Comparison of ENCODE assay signal across 9 cellular contexts in genomic region chr2:42809131-42809875, GRCh38. TPM values are rescaled to one million over a fixed set of nuclear protein-coding genes. Genes with fewer than 3 reads are reported as not detected.
DNase-seq lines count a peak whose midpoint lies in the region; ATAC-seq and TF ChIP-seq lines count a peak whose summit lies in the region.
"Had no signal": no experiment of that assay in that cellular context is flagged by ENCODE, and none has a peak within 500 bp of the region (broad histone marks: within the 10 kb centered on the region; RNA-seq: fewer than 3 reads in every experiment).

No MANE protein-coding gene starts in this region.

- H3K9me3 Mint-ChIP-seq in stimulated activated naive CD8-positive, alpha-beta T cell treated with anti-CD3 and anti-CD28 coated beads, Interleukin-15, Interleukin-2, amounts not matched to agents 100 ng/mL and 50 ng/mL, for 24 hours: no peaks in the 10 kb centered on the region
- no peaks in the 10 kb centered on the region for H3K9me3 Mint-ChIP-seq in endothelial cell (ENCODE audit: unreplicated experiment)

- H3K27me3 Mint-ChIP-seq in stimulated activated naive CD8-positive, alpha-beta T cell treated with anti-CD3 and anti-CD28 coated beads, Interleukin-15, Interleukin-2, amounts not matched to agents 100 ng/mL and 50 ng/mL, for 24 hours: peaks cover 3% of the 10 kb centered on the region
- peaks cover 18% of the 10 kb centered on the region for H3K27me3 Mint-ChIP-seq in endothelial cell (ENCODE audit: unreplicated experiment)

- no peak for TF ChIP-seq CTCF in endothelial cell (IDR thresholded peaks at IDR 0.05; ENCODE audit: unreplicated experiment)

- no peaks in the 10 kb centered on the region for H3K36me3 ChIP-seq in SJCRH30
- no peaks in the 10 kb centered on the region for H3K36me3 ChIP-seq in neuron (ENCODE audit: insufficient read depth, low read length)

- ATAC-seq in stimulated activated naive CD8-positive, alpha-beta T cell treated with anti-CD3 and anti-CD28 coated beads, Interleukin-15, Interleukin-2, amounts not matched to agents 100 U/mL and 50 U/mL, for 24 hours: no peak
- ATAC-seq in HG02973 (IDR thresholded peaks at IDR 0.05; ENCODE audit: unreplicated experiment): no peak

- H3K27ac Mint-ChIP-seq in stimulated activated naive CD8-positive, alpha-beta T cell treated with anti-CD3 and anti-CD28 coated beads, Interleukin-15, Interleukin-2, amounts not matched to agents 100 ng/mL and 50 ng/mL, for 24 hours: peak overlapping the region; percentile 73
- H3K27ac Mint-ChIP-seq in endothelial cell (ENCODE audit: unreplicated experiment): peak overlapping the region; percentile 78

- peak overlapping the region; percentile 62 for H2AFZ ChIP-seq in neuron (ENCODE audit: low read depth, low read length)

- no peaks in the 10 kb centered on the region for H3K36me3 Mint-ChIP-seq in stimulated activated naive CD8-positive, alpha-beta T cell treated with anti-CD3 and anti-CD28 coated beads, Interleukin-15, Interleukin-2, amounts not matched to agents 100 ng/mL and 50 ng/mL, for 24 hours (ENCODE audit: low read depth)
- H3K36me3 Mint-ChIP-seq in endothelial cell (ENCODE audit: low read depth, unreplicated experiment): no peaks in the 10 kb centered on the region

- H3K27me3 ChIP-seq in SJCRH30: no peaks in the 10 kb centered on the region
- no peaks in the 10 kb centered on the region for H3K27me3 ChIP-seq in neuron (ENCODE audit: insufficient read depth, low read length)

- H3K9me3 ChIP-seq in SJCRH30 (replicated peaks) (0 out of 2 replicates have a peak, but pooled peaks cover 4% of the 10 kb centered on the region), neuron (ENCODE audit: low read length) (no peaks in the 10 kb centered on the region)

- H3K4me1 Mint-ChIP-seq in stimulated activated naive CD8-positive, alpha-beta T cell treated with anti-CD3 and anti-CD28 coated beads, Interleukin-15, Interleukin-2, amounts not matched to agents 100 ng/mL and 50 ng/mL, for 24 hours (ENCODE audit: low read depth): peaks cover 19% of the 10 kb centered on the region
- peaks cover 14% of the 10 kb centered on the region for H3K4me1 Mint-ChIP-seq in endothelial cell (ENCODE audit: unreplicated experiment)

- peak overlapping the region; percentile 91 for H3K4me3 ChIP-seq in SJCRH30
- peak overlapping the region; percentile 57 for H3K4me3 ChIP-seq in neuron (ENCODE audit: low read length)

- peak overlapping the region; percentile 66 for H3K4me3 Mint-ChIP-seq in stimulated activated naive CD8-positive, alpha-beta T cell treated with anti-CD3 and anti-CD28 coated beads, Interleukin-15, Interleukin-2, amounts not matched to agents 100 ng/mL and 50 ng/mL, for 24 hours
- H3K4me3 Mint-ChIP-seq in endothelial cell (ENCODE audit: unreplicated experiment): peak overlapping the region; percentile 87

- peaks cover 6% of the 10 kb centered on the region for H3K4me1 ChIP-seq in SJCRH30
- H3K4me1 ChIP-seq in neuron (ENCODE audit: insufficient read depth, low read length): peaks cover 3% of the 10 kb centered on the region

- peak overlapping the region; percentile 97 for H3K27ac ChIP-seq in SJCRH30

- DNase-seq in stimulated activated naive CD8-positive, alpha-beta T cell treated with anti-CD3 and anti-CD28 coated beads, Interleukin-15, Interleukin-2, amounts not matched to agents 100 U/mL and 50 U/mL, for 24 hours: no peak
- DNase-seq in SJCRH30: peak; percentile 51 to 68
- no peak for DNase-seq in endothelial cell (ENCODE audit: low spot score)
- no peak for DNase-seq in SIG-M5 (lab: John Stamatoyannopoulos, UW)
- no peak for DNase-seq in central memory CD4-positive, alpha-beta T cell

RNA-seq across cellular contexts. Expression of gene HAAO, which starts 16.9 kb away (rescaled TPM):
- total RNA-seq in SJCRH30 (2014; rRNA removed; shearing (Covaris generic)): 3.5 and 4.7 TPM in 2 replicates
- 6.0 TPM for total RNA-seq in endothelial cell (ENCODE audit: unreplicated experiment)
- total RNA-seq: lung microvascular endothelial cell had no signal

RNA-seq across cellular contexts. Expression of gene OXER1, which starts 45.4 kb away (rescaled TPM):
- total RNA-seq in SJCRH30 (2014; rRNA removed; shearing (Covaris generic)): 1.8 and 2.0 TPM in 2 replicates
- 1.5 TPM for total RNA-seq in endothelial cell (ENCODE audit: unreplicated experiment)
- total RNA-seq: lung microvascular endothelial cell had no signal

Comparison
In these comparisons a context has a peak if more than half of its experiments do, and no peak if none do; other contexts are left out.
1. DNase-seq: peak in SJCRH30 (2 of 2); none in stimulated activated naive CD8-positive, alpha-beta T cell treated with anti-CD3 and anti-CD28 coated beads, Interleukin-15, Interleukin-2, amounts not matched to agents 100 U/mL and 50 U/mL, for 24 hours (single experiment), endothelial cell (single experiment), SIG-M5 (single experiment) and central memory CD4-positive, alpha-beta T cell (single experiment).